In genomic region chr15:89781055-89781454, GRCh38 we compare ENCODE assay signal across 1 cellular context.
A peak's percentile ranks its signal among the peaks of the same experiment; 100 is the strongest.
TF ChIP-seq lines count a peak whose summit lies in the region.

No MANE protein-coding gene starts in this region.

TF ChIP-seq in GM12878, 131 proteins besides CTCF, POLR2A, EP300 and RAD21:
- TF ChIP-seq CEBPB (IDR thresholded peaks at IDR 0.05; ENCODE audit: borderline replicate concordance in 1 of 2, low read depth in 2 of 2, low read length in 2 of 2) (no peak), IKZF2 (IDR thresholded peaks at IDR 0.05) (0 out of 4 replicates have a peak, but pooled peaks of 1 of the 2 experiments have one; percentile 14)
- TF ChIP-seq, protein P1, sequence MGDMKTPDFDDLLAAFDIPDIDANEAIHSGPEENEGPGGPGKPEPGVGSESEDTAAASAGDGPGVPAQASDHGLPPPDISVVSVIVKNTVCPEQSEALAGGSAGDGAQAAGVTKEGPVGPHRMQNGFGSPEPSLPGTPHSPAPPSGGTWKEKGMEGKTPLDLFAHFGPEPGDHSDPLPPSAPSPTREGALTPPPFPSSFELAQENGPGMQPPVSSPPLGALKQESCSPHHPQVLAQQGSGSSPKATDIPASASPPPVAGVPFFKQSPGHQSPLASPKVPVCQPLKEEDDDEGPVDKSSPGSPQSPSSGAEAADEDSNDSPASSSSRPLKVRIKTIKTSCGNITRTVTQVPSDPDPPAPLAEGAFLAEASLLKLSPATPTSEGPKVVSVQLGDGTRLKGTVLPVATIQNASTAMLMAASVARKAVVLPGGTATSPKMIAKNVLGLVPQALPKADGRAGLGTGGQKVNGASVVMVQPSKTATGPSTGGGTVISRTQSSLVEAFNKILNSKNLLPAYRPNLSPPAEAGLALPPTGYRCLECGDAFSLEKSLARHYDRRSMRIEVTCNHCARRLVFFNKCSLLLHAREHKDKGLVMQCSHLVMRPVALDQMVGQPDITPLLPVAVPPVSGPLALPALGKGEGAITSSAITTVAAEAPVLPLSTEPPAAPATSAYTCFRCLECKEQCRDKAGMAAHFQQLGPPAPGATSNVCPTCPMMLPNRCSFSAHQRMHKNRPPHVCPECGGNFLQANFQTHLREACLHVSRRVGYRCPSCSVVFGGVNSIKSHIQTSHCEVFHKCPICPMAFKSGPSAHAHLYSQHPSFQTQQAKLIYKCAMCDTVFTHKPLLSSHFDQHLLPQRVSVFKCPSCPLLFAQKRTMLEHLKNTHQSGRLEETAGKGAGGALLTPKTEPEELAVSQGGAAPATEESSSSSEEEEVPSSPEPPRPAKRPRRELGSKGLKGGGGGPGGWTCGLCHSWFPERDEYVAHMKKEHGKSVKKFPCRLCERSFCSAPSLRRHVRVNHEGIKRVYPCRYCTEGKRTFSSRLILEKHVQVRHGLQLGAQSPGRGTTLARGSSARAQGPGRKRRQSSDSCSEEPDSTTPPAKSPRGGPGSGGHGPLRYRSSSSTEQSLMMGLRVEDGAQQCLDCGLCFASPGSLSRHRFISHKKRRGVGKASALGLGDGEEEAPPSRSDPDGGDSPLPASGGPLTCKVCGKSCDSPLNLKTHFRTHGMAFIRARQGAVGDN (IDR thresholded peaks at IDR 0.05): no peak
